1 cellular context compared by ENCODE assay signal in the genomic region with DNA sequence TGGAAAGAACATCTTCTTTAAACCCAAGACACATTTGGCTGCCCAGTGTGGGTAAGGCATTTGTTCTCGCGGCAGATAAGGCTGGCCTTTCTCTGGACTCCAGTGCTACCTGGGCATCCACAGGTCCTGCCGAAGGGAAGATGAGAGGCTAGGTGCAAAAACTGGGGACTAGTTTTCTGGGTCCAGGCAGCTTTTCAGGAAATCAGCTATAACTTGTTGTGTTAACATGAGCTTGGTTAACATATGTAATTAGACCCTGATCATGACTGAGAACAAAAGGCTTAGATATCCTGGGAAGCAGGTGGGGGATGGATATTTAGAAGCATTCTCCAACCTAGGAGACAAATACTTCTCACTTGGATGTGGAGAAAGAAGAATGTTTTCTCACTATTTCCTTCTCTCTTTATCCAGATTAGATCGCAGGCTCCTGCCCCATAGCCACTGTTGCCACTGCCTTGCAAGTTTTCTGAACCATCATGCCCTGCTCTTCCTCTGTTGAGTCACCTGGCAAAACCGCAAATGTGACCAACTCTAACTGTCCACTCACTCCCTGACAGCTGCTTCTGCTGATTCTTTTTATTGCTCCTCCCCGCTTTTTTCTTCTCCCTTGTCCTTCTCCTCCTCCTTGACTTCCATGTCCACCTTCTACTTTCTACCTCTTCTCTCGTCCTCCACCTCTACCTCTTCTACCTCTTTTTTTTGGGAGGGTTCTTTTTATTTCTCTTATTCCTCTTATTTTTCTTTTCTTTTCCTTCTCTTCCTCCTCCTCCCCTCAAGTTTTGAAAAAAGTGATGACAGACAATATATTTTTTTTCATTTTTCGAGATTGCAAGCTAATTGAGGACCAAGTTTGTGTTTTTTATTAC.
A peak's percentile ranks its signal among the peaks of the same experiment; 100 is the strongest.
TF ChIP-seq lines count a peak whose summit lies in the region.

No MANE protein-coding gene starts in this region.

TF ChIP-seq in K562, 482 proteins besides CTCF, POLR2A, EP300 and RAD21 (continued from another document and continues in another):
- TF ChIP-seq, protein P1, sequence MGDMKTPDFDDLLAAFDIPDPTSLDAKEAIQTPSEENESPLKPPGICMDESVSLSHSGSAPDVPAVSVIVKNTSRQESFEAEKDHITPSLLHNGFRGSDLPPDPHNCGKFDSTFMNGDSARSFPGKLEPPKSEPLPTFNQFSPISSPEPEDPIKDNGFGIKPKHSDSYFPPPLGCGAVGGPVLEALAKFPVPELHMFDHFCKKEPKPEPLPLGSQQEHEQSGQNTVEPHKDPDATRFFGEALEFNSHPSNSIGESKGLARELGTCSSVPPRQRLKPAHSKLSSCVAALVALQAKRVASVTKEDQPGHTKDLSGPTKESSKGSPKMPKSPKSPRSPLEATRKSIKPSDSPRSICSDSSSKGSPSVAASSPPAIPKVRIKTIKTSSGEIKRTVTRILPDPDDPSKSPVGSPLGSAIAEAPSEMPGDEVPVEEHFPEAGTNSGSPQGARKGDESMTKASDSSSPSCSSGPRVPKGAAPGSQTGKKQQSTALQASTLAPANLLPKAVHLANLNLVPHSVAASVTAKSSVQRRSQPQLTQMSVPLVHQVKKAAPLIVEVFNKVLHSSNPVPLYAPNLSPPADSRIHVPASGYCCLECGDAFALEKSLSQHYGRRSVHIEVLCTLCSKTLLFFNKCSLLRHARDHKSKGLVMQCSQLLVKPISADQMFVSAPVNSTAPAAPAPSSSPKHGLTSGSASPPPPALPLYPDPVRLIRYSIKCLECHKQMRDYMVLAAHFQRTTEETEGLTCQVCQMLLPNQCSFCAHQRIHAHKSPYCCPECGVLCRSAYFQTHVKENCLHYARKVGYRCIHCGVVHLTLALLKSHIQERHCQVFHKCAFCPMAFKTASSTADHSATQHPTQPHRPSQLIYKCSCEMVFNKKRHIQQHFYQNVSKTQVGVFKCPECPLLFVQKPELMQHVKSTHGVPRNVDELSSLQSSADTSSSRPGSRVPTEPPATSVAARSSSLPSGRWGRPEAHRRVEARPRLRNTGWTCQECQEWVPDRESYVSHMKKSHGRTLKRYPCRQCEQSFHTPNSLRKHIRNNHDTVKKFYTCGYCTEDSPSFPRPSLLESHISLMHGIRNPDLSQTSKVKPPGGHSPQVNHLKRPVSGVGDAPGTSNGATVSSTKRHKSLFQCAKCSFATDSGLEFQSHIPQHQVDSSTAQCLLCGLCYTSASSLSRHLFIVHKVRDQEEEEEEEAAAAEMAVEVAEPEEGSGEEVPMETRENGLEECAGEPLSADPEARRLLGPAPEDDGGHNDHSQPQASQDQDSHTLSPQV (IDR thresholded peaks at IDR 0.05), result peak; percentile 74
- TF ChIP-seq THRAP3 (IDR thresholded peaks at IDR 0.05; ENCODE audit: borderline replicate concordance) (0 out of 2 replicates have a peak, but pooled peaks have one; percentile 57), EZH2 (IDR thresholded peaks at IDR 0.05; ENCODE audit: borderline replicate concordance, low read depth, low read length) (no peak), OTX1 (CRISPR knock-in tag; IDR thresholded peaks at IDR 0.05) (peak; percentile 90), CTBP1 (IDR thresholded peaks at IDR 0.05; ENCODE audit: borderline replicate concordance) (peak; percentile 77), CBX3 (IDR thresholded peaks at IDR 0.05; ENCODE audit: borderline replicate concordance in 1 of 2, low read length in 2 of 2) (peak in 1 of 2 experiments; percentile 18; a peak in 1 of 3 replicates), ASH1L (IDR thresholded peaks at IDR 0.05; ENCODE audit: borderline replicate concordance, low read depth, partially characterized antibody) (peak; percentile 46), ZNF785 (CRISPR knock-in tag; IDR thresholded peaks at IDR 0.05) (no peak), U2AF1 (optimal IDR thresholded peaks at IDR 0.05; ENCODE audit: low read depth, low read length) (no peak), ZNF174 (CRISPR knock-in tag; IDR thresholded peaks at IDR 0.05) (no peak), RCOR1 (IDR thresholded peaks at IDR 0.05; ENCODE audit: borderline replicate concordance in 1 of 2, low read depth in 2 of 2, low read length in 2 of 2) (peak in 1 of 2 experiments; percentile 62; a peak in 1 of 4 replicates), DIDO1 (tag; IDR thresholded peaks at IDR 0.05; ENCODE audit: low read depth) (peak; percentile 41; the same call in 1 of the 2 replicates), PHF8 (IDR thresholded peaks at IDR 0.05; ENCODE audit: borderline replicate concordance, low read length) (no peak), BRD9 (IDR thresholded peaks at IDR 0.05; ENCODE audit: low read depth, partially characterized antibody) (peak; percentile 95), JUND (IDR thresholded peaks at IDR 0.05; ENCODE audit: borderline replicate concordance, low read depth, low read length) (peak; percentile 94), JUND (tag; IDR thresholded peaks at IDR 0.05; ENCODE audit: borderline replicate concordance, low read depth, low read length) (peak; percentile 92; the same call in 2 of the 3 replicates), POLR2H (tag; IDR thresholded peaks at IDR 0.05; ENCODE audit: low read depth) (peak; percentile 54; the same call in 1 of the 2 replicates), RBBP5 (IDR thresholded peaks at IDR 0.05; ENCODE audit: borderline replicate concordance, insufficient read depth, low read length, poor library complexity, severe bottlenecking) (no peak), SRSF1 (IDR thresholded peaks at IDR 0.05; ENCODE audit: low read depth, low read length) (no peak), ZFPM2 (CRISPR knock-in tag; IDR thresholded peaks at IDR 0.05) (no peak), PHB (CRISPR knock-in tag; IDR thresholded peaks at IDR 0.05) (no peak), KDM2B (CRISPR knock-in tag; IDR thresholded peaks at IDR 0.05) (no peak), BCL6 (CRISPR knock-in tag; IDR thresholded peaks at IDR 0.05) (no peak), EHMT2 (IDR thresholded peaks at IDR 0.05) (peak; percentile 87), HMG20B (CRISPR knock-in tag; IDR thresholded peaks at IDR 0.05) (no peak), ZNF24 (IDR thresholded peaks at IDR 0.05) (no peak), SMAD3 (CRISPR knock-in tag; conservative IDR thresholded peaks at IDR 0.05) (0 out of 2 replicates have a peak, but pooled peaks have one; percentile 51), YY1 (IDR thresholded peaks at IDR 0.05; ENCODE audit: borderline replicate concordance in 1 of 3, control insufficient read depth in 1 of 3, extremely low read depth in 1 of 3, insufficient read depth in 3 of 3, insufficient read length in 1 of 3, insufficient replicate concordance in 2 of 3, low read depth in 1 of 3, low read length in 2 of 3) (peak in 1 of 3 experiments; percentile 62), KLF13 (tag; IDR thresholded peaks at IDR 0.05; ENCODE audit: borderline replicate concordance, low read depth) (no peak), TSC22D4 (tag; IDR thresholded peaks at IDR 0.05) (no peak)
- TF ChIP-seq, protein P2, sequence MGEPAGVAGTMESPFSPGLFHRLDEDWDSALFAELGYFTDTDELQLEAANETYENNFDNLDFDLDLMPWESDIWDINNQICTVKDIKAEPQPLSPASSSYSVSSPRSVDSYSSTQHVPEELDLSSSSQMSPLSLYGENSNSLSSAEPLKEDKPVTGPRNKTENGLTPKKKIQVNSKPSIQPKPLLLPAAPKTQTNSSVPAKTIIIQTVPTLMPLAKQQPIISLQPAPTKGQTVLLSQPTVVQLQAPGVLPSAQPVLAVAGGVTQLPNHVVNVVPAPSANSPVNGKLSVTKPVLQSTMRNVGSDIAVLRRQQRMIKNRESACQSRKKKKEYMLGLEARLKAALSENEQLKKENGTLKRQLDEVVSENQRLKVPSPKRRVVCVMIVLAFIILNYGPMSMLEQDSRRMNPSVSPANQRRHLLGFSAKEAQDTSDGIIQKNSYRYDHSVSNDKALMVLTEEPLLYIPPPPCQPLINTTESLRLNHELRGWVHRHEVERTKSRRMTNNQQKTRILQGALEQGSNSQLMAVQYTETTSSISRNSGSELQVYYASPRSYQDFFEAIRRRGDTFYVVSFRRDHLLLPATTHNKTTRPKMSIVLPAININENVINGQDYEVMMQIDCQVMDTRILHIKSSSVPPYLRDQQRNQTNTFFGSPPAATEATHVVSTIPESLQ (CRISPR knock-in tag; IDR thresholded peaks at IDR 0.05), result no peak
- TF ChIP-seq, protein P3, sequence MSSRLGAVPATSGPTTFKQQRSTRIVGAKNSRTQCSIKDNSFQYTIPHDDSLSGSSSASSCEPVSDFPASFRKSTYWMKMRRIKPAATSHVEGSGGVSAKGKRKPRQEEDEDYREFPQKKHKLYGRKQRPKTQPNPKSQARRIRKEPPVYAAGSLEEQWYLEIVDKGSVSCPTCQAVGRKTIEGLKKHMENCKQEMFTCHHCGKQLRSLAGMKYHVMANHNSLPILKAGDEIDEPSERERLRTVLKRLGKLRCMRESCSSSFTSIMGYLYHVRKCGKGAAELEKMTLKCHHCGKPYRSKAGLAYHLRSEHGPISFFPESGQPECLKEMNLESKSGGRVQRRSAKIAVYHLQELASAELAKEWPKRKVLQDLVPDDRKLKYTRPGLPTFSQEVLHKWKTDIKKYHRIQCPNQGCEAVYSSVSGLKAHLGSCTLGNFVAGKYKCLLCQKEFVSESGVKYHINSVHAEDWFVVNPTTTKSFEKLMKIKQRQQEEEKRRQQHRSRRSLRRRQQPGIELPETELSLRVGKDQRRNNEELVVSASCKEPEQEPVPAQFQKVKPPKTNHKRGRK (tag; IDR thresholded peaks at IDR 0.05), result 0 out of 2 replicates have a peak, but pooled peaks have one; percentile 51
- TF ChIP-seq, protein P4, sequence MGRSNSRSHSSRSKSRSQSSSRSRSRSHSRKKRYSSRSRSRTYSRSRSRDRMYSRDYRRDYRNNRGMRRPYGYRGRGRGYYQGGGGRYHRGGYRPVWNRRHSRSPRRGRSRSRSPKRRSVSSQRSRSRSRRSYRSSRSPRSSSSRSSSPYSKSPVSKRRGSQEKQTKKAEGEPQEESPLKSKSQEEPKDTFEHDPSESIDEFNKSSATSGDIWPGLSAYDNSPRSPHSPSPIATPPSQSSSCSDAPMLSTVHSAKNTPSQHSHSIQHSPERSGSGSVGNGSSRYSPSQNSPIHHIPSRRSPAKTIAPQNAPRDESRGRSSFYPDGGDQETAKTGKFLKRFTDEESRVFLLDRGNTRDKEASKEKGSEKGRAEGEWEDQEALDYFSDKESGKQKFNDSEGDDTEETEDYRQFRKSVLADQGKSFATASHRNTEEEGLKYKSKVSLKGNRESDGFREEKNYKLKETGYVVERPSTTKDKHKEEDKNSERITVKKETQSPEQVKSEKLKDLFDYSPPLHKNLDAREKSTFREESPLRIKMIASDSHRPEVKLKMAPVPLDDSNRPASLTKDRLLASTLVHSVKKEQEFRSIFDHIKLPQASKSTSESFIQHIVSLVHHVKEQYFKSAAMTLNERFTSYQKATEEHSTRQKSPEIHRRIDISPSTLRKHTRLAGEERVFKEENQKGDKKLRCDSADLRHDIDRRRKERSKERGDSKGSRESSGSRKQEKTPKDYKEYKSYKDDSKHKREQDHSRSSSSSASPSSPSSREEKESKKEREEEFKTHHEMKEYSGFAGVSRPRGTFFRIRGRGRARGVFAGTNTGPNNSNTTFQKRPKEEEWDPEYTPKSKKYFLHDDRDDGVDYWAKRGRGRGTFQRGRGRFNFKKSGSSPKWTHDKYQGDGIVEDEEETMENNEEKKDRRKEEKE (IDR thresholded peaks at IDR 0.05; ENCODE audit: borderline replicate concordance in 1 of 2, control insufficient read depth in 1 of 2, low read depth in 2 of 2, low read length in 1 of 2), result no peak
- TF ChIP-seq, protein P5, sequence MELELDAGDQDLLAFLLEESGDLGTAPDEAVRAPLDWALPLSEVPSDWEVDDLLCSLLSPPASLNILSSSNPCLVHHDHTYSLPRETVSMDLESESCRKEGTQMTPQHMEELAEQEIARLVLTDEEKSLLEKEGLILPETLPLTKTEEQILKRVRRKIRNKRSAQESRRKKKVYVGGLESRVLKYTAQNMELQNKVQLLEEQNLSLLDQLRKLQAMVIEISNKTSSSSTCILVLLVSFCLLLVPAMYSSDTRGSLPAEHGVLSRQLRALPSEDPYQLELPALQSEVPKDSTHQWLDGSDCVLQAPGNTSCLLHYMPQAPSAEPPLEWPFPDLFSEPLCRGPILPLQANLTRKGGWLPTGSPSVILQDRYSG (tag; conservative IDR thresholded peaks at IDR 0.05; ENCODE audit: low read depth), result peak; percentile 50; the same call in 1 of the 2 replicates
- TF ChIP-seq, protein P6, sequence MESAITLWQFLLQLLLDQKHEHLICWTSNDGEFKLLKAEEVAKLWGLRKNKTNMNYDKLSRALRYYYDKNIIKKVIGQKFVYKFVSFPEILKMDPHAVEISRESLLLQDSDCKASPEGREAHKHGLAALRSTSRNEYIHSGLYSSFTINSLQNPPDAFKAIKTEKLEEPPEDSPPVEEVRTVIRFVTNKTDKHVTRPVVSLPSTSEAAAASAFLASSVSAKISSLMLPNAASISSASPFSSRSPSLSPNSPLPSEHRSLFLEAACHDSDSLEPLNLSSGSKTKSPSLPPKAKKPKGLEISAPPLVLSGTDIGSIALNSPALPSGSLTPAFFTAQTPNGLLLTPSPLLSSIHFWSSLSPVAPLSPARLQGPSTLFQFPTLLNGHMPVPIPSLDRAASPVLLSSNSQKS (CRISPR knock-in tag; IDR thresholded peaks at IDR 0.05), result no peak
- TF ChIP-seq, protein P7, sequence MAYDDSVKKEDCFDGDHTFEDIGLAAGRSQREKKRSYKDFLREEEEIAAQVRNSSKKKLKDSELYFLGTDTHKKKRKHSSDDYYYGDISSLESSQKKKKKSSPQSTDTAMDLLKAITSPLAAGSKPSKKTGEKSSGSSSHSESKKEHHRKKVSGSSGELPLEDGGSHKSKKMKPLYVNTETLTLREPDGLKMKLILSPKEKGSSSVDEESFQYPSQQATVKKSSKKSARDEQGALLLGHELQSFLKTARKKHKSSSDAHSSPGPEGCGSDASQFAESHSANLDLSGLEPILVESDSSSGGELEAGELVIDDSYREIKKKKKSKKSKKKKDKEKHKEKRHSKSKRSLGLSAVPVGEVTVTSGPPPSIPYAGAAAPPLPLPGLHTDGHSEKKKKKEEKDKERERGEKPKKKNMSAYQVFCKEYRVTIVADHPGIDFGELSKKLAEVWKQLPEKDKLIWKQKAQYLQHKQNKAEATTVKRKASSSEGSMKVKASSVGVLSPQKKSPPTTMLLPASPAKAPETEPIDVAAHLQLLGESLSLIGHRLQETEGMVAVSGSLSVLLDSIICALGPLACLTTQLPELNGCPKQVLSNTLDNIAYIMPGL (CRISPR knock-in tag; IDR thresholded peaks at IDR 0.05), result no peak
- TF ChIP-seq, protein P8, sequence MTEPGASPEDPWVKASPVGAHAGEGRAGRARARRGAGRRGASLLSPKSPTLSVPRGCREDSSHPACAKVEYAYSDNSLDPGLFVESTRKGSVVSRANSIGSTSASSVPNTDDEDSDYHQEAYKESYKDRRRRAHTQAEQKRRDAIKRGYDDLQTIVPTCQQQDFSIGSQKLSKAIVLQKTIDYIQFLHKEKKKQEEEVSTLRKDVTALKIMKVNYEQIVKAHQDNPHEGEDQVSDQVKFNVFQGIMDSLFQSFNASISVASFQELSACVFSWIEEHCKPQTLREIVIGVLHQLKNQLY (CRISPR knock-in tag; conservative IDR thresholded peaks at IDR 0.05), result no peak
- TF ChIP-seq, protein P9, sequence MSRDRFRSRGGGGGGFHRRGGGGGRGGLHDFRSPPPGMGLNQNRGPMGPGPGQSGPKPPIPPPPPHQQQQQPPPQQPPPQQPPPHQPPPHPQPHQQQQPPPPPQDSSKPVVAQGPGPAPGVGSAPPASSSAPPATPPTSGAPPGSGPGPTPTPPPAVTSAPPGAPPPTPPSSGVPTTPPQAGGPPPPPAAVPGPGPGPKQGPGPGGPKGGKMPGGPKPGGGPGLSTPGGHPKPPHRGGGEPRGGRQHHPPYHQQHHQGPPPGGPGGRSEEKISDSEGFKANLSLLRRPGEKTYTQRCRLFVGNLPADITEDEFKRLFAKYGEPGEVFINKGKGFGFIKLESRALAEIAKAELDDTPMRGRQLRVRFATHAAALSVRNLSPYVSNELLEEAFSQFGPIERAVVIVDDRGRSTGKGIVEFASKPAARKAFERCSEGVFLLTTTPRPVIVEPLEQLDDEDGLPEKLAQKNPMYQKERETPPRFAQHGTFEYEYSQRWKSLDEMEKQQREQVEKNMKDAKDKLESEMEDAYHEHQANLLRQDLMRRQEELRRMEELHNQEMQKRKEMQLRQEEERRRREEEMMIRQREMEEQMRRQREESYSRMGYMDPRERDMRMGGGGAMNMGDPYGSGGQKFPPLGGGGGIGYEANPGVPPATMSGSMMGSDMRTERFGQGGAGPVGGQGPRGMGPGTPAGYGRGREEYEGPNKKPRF (IDR thresholded peaks at IDR 0.05; ENCODE audit: low read depth, low read length), result no peak
